Comparison of ENCODE assay signal across 22 cellular contexts in genomic region chr2:223923976-223924375, GRCh38.
"Had no signal": no experiment of that assay in that cellular context is flagged by ENCODE, and none has a peak within 500 bp of the region (broad histone marks: within the 10 kb centered on the region; RNA-seq: fewer than 3 reads in every experiment).

No MANE protein-coding gene starts in this region.

- H3K9ac ChIP-seq: neural progenitor cell had no signal

- H3K27me3 ChIP-seq: esophagus squamous epithelium, heart left ventricle, neural progenitor cell, ovary, right atrium auricular region, sigmoid colon, testis, tibial nerve, upper lobe of right lung, vagina had no signal

- H3K27ac ChIP-seq: esophagus squamous epithelium, neural progenitor cell, ovary, right atrium auricular region, sigmoid colon, skin epidermis, testis, tibial nerve, upper lobe of right lung, vagina had no signal

- H3K4me3 Mint-ChIP-seq: effector memory CD8-positive, alpha-beta T cell; memory B cell; mesothelial cell of epicardium; natural killer cell; neural progenitor cell; stimulated activated naive B cell treated with anti-CD40 and anti-IgM and Interleukin-4, amounts not matched to agents 10 μg/mL and 1 μg/mL and 100 μg/mL, for 72 hours; stimulated activated naive CD8-positive, alpha-beta T cell treated with anti-CD3 and anti-CD28 coated beads, Interleukin-15, amount 100 ng/mL, for 72 hours had no signal

- DNase-seq: effector memory CD8-positive, alpha-beta T cell; esophagus squamous epithelium; heart left ventricle; hippocampal formation; natural killer cell; nucleus accumbens; ovary; sigmoid colon; stimulated activated CD4-positive, alpha-beta T cell treated with anti-CD3 and anti-CD28 coated beads, Interleukin-2, amount 100 ng/mL, for 24 hours; stimulated activated CD4-positive, alpha-beta T cell treated with anti-CD3 and anti-CD28 coated beads, Interleukin-4, amount 100 ng/mL, for 4 hours; stimulated activated naive B cell treated with anti-CD40 and anti-IgM and Interleukin-4, amounts not matched to agents 10 μg/mL and 1 μg/mL and 100 μg/mL, for 72 hours; stimulated activated naive CD8-positive, alpha-beta T cell treated with anti-CD3 and anti-CD28 coated beads, Interleukin-15, amount 100 ng/mL, for 72 hours; testis; upper lobe of right lung had no signal

- H3K4me1 ChIP-seq: neural progenitor cell, testis had no signal

- H3K36me3 Mint-ChIP-seq: natural killer cell had no signal

- FAIRE-seq: frontal cortex had no signal

- H3K27ac Mint-ChIP-seq: mesothelial cell of epicardium; neural progenitor cell; stimulated activated naive B cell treated with anti-CD40 and anti-IgM and Interleukin-4, amounts not matched to agents 10 μg/mL and 1 μg/mL and 100 μg/mL, for 72 hours; stimulated activated naive CD8-positive, alpha-beta T cell treated with anti-CD3 and anti-CD28 coated beads, Interleukin-15, amount 100 ng/mL, for 72 hours had no signal

- H3K4me2 ChIP-seq: neural progenitor cell had no signal

- ATAC-seq: effector memory CD8-positive, alpha-beta T cell; heart left ventricle; natural killer cell; stimulated activated naive B cell treated with anti-CD40 and anti-IgM and Interleukin-4, amounts not matched to agents 10 μg/mL and 1 μg/mL and 100 μg/mL, for 72 hours; stimulated activated naive CD8-positive, alpha-beta T cell treated with anti-CD3 and anti-CD28 coated beads, Interleukin-15, amount 100 ng/mL, for 72 hours; upper lobe of right lung had no signal

- H3K4me3 ChIP-seq: esophagus squamous epithelium, heart left ventricle, neural progenitor cell, ovary, right atrium auricular region, sigmoid colon, skin epidermis, testis, tibial nerve, upper lobe of right lung, vagina had no signal

- H3K9me3 ChIP-seq: ovary, sigmoid colon, testis, upper lobe of right lung, vagina had no signal

- H3K4me1 Mint-ChIP-seq: mesothelial cell of epicardium, neural progenitor cell had no signal

- H3K27me3 Mint-ChIP-seq: effector memory CD8-positive, alpha-beta T cell; memory B cell; stimulated activated naive B cell treated with anti-CD40 and anti-IgM and Interleukin-4, amounts not matched to agents 10 μg/mL and 1 μg/mL and 100 μg/mL, for 72 hours; stimulated activated naive CD8-positive, alpha-beta T cell treated with anti-CD3 and anti-CD28 coated beads, Interleukin-15, amount 100 ng/mL, for 72 hours had no signal

- H3K36me3 ChIP-seq: esophagus squamous epithelium, neural progenitor cell, ovary, right atrium auricular region, sigmoid colon, upper lobe of right lung, vagina had no signal

- H2AFZ ChIP-seq: neural progenitor cell had no signal

- H3K9me3 Mint-ChIP-seq: effector memory CD8-positive, alpha-beta T cell; natural killer cell had no signal
